1 cellular context compared by ENCODE assay signal in genomic region chr9:2021731-2022130, GRCh38.
A peak's percentile ranks its signal among the peaks of the same experiment; 100 is the strongest.
TF ChIP-seq lines count a peak whose summit lies in the region.

No MANE protein-coding gene starts in this region.

TF ChIP-seq in K562, 482 proteins besides CTCF, POLR2A, EP300 and RAD21:
- no peak for TF ChIP-seq CHD7 (IDR thresholded peaks at IDR 0.05; ENCODE audit: low read depth, low read length)
- TF ChIP-seq SMAD4 (CRISPR knock-in tag; conservative IDR thresholded peaks at IDR 0.05) = no peak
- peak; percentile 12; the same call in 1 of the 2 replicates for TF ChIP-seq VEZF1 (CRISPR knock-in tag; IDR thresholded peaks at IDR 0.05)
TF ChIP-seq in K562: peak in this region for 1.
